1 cellular context compared by ENCODE assay signal in genomic region chr19:56084835-56085536, GRCh38.
TF ChIP-seq lines count a peak whose summit lies in the region.

No MANE protein-coding gene starts in this region.

TF ChIP-seq in GM12878, 131 proteins besides CTCF, POLR2A, EP300 and RAD21:
- TF ChIP-seq POLR2AphosphoS5 (IDR thresholded peaks at IDR 0.05; ENCODE audit: low read length), result 0 out of 2 replicates have a peak, but pooled peaks have one; percentile 40
- TF ChIP-seq, protein P1, sequence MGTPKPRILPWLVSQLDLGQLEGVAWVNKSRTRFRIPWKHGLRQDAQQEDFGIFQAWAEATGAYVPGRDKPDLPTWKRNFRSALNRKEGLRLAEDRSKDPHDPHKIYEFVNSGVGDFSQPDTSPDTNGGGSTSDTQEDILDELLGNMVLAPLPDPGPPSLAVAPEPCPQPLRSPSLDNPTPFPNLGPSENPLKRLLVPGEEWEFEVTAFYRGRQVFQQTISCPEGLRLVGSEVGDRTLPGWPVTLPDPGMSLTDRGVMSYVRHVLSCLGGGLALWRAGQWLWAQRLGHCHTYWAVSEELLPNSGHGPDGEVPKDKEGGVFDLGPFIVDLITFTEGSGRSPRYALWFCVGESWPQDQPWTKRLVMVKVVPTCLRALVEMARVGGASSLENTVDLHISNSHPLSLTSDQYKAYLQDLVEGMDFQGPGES (IDR thresholded peaks at IDR 0.05), result no peak
